Comparison of ENCODE assay signal across 23 cellular contexts in the genomic region with DNA sequence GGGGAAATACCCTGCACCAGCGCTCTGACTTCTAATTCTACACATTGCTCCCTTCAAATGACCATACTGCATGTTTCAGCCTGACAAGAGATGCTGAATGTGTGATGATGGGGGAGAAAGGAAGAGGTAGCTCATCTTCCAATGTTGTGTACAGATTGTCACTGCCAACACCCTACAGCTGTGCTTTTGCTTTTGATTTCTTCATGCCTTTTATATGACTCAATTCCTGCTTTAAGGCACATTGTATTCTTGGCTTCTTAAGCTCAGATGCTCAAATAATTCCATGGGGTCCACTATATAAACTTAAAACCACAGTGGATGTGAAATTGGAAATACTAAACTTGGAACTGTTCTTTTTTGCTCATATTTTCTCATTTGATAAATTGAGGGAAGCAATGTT.
A peak's percentile ranks its signal among the peaks of the same experiment; 100 is the strongest.
DNase-seq lines count a peak whose midpoint lies in the region; ATAC-seq and TF ChIP-seq lines count a peak whose summit lies in the region.
"Had no signal": no experiment of that assay in that cellular context is flagged by ENCODE, and none has a peak within 500 bp of the region (broad histone marks: within the 10 kb centered on the region; RNA-seq: fewer than 3 reads in every experiment).

No MANE protein-coding gene starts in this region.

- DNase-seq in heart left ventricle: no peak
- no peak for DNase-seq in cardiac septum (ENCODE audit: low spot score)
- DNase-seq in astrocyte of the spinal cord (ENCODE audit: low read depth, low spot score): peak; percentile 64
- DNase-seq in heart right ventricle: no peak
- DNase-seq in progenitor cell of endocrine pancreas (ENCODE audit: low spot score, unreplicated experiment): no peak
- no peak for DNase-seq in DMS53 (lab: John Stamatoyannopoulos, UW)
- no peak for DNase-seq in DMS53 treated with DMSO at 0.1 percent for 48 hours (lab: John Stamatoyannopoulos, UW; ENCODE audit: unreplicated experiment)
- DNase-seq in NCI-H510A treated with DMSO at 0.1 percent for 48 hours (lab: John Stamatoyannopoulos, UW): no peak
- DNase-seq: activated CD4-positive, CD25-positive, alpha-beta regulatory T cell; activated naive CD8-positive, alpha-beta T cell treated with anti-CD3 and anti-CD28 coated beads, Interleukin-2, amount 50 U/mL, for 24 hours; CD8-positive, alpha-beta T cell; colonic mucosa; hippocampal formation; KG1; left cardiac atrium; NCI-H1092 treated with DMSO at 0.1 percent for 48 hours; NCI-H82; ovary; stimulated activated naive B cell treated with anti-CD40 and anti-IgM and Interleukin-4, amounts not matched to agents 10 μg/mL and 1 μg/mL and 100 μg/mL, for 72 hours; T-helper 17 cell had no signal

- ATAC-seq in heart left ventricle (peak; percentile 33 to 58 (median 44)), heart right ventricle (peak in 5 of 8 donors; percentile 34 to 76 (median 57))
- ATAC-seq: A549; activated naive CD8-positive, alpha-beta T cell treated with anti-CD3 and anti-CD28 coated beads, Interleukin-2, amount 50 U/mL, for 24 hours; activated T-helper 17 cell treated with anti-CD3 and anti-CD28 coated beads, Interleukin-2, amount 50 U/mL, for 72 hours; CD8-positive, alpha-beta T cell; stimulated activated naive B cell treated with anti-CD40 and anti-IgM and Interleukin-4, amounts not matched to agents 10 μg/mL and 1 μg/mL and 100 μg/mL, for 72 hours; T-helper 17 cell had no signal

- H3K9me3 ChIP-seq in heart left ventricle: no peaks in the 10 kb centered on the region
- no peaks in the 10 kb centered on the region for H3K9me3 ChIP-seq in heart right ventricle
- H3K9me3 ChIP-seq: A549, colonic mucosa, ovary, upper lobe of left lung had no signal

- H3K4me3 Mint-ChIP-seq in progenitor cell of endocrine pancreas (ENCODE audit: low read depth): no peak overlapping the region
- H3K4me3 Mint-ChIP-seq: activated naive CD8-positive, alpha-beta T cell treated with anti-CD3 and anti-CD28 coated beads, Interleukin-2, amount 50 U/mL, for 24 hours; activated T-helper 17 cell treated with anti-CD3 and anti-CD28 coated beads, Interleukin-2, amount 50 U/mL, for 72 hours; CD8-positive, alpha-beta T cell; stimulated activated naive B cell treated with anti-CD40 and anti-IgM and Interleukin-4, amounts not matched to agents 10 μg/mL and 1 μg/mL and 100 μg/mL, for 72 hours; T-helper 17 cell had no signal

- TF ChIP-seq CTCF in heart left ventricle (IDR thresholded peaks at IDR 0.05) (no peak), astrocyte of the spinal cord (IDR thresholded peaks at IDR 0.05; ENCODE audit: low read depth, low read length) (no peak), heart right ventricle (IDR thresholded peaks at IDR 0.05) (no peak), progenitor cell of endocrine pancreas (IDR thresholded peaks at IDR 0.05; ENCODE audit: unreplicated experiment) (no peak)

- in situ Hi-C loops in astrocyte of the spinal cord (cut with HindIII; ENCODE audit: low sequenced_read_pairs): no loop called here

- H3K27me3 ChIP-seq in heart left ventricle (no peaks in the 10 kb centered on the region), heart right ventricle (no peaks in the 10 kb centered on the region)
- H3K27me3 ChIP-seq: colonic mucosa, ovary, upper lobe of left lung had no signal

- no peak overlapping the region for H3K27ac Mint-ChIP-seq in progenitor cell of endocrine pancreas
- H3K27ac Mint-ChIP-seq: activated naive CD8-positive, alpha-beta T cell treated with anti-CD3 and anti-CD28 coated beads, Interleukin-2, amount 50 U/mL, for 24 hours; activated T-helper 17 cell treated with anti-CD3 and anti-CD28 coated beads, Interleukin-2, amount 50 U/mL, for 72 hours; CD8-positive, alpha-beta T cell; stimulated activated naive B cell treated with anti-CD40 and anti-IgM and Interleukin-4, amounts not matched to agents 10 μg/mL and 1 μg/mL and 100 μg/mL, for 72 hours; T-helper 17 cell had no signal

- H3K27ac ChIP-seq in heart left ventricle (peak overlapping the region in 3 of 12 donors; percentile 21 to 48 (median 37)), heart right ventricle (peak overlapping the region in 1 of 10 donors; percentile 11)
- H3K27ac ChIP-seq: A549, colonic mucosa, ovary, upper lobe of left lung had no signal

- peaks cover 0 to 24% (median 4%) of the 10 kb centered on the region in 12 donors for H3K4me1 ChIP-seq in heart left ventricle
- peaks cover 0 to 30% (median 15%) of the 10 kb centered on the region in 9 donors for H3K4me1 ChIP-seq in heart right ventricle
- H3K4me1 ChIP-seq: A549, colonic mucosa, upper lobe of left lung had no signal

- H3K4me3 ChIP-seq in heart left ventricle: no peak overlapping the region
- no peak overlapping the region for H3K4me3 ChIP-seq in astrocyte of the spinal cord (ENCODE audit: low read depth, low read length)
- no peak overlapping the region for H3K4me3 ChIP-seq in heart right ventricle
- H3K4me3 ChIP-seq: A549, colonic mucosa, ovary, upper lobe of left lung had no signal

- H3K36me3 Mint-ChIP-seq in progenitor cell of endocrine pancreas (ENCODE audit: insufficient read depth): no peaks in the 10 kb centered on the region
- H3K36me3 Mint-ChIP-seq: CD8-positive, alpha-beta T cell; stimulated activated naive B cell treated with anti-CD40 and anti-IgM and Interleukin-4, amounts not matched to agents 10 μg/mL and 1 μg/mL and 100 μg/mL, for 72 hours had no signal

- H3K27me3 Mint-ChIP-seq in progenitor cell of endocrine pancreas: peaks cover 5% of the 10 kb centered on the region
- H3K27me3 Mint-ChIP-seq: activated naive CD8-positive, alpha-beta T cell treated with anti-CD3 and anti-CD28 coated beads, Interleukin-2, amount 50 U/mL, for 24 hours had no signal

- 90 to 93% (median 92%) methylated on average over 1 of the region's 1 CpG for WGBS in heart left ventricle, 4 donors
- WGBS in heart right ventricle, 2 donors: 78 to 83% methylated on average over 1 of the region's 1 CpG

- no peak for TF ChIP-seq POLR2A in heart left ventricle (IDR thresholded peaks at IDR 0.05)

- no peaks in the 10 kb centered on the region for H3K9me3 Mint-ChIP-seq in progenitor cell of endocrine pancreas (ENCODE audit: low read depth)
- H3K9me3 Mint-ChIP-seq: activated naive CD8-positive, alpha-beta T cell treated with anti-CD3 and anti-CD28 coated beads, Interleukin-2, amount 50 U/mL, for 24 hours; activated T-helper 17 cell treated with anti-CD3 and anti-CD28 coated beads, Interleukin-2, amount 50 U/mL, for 72 hours; CD8-positive, alpha-beta T cell; stimulated activated naive B cell treated with anti-CD40 and anti-IgM and Interleukin-4, amounts not matched to agents 10 μg/mL and 1 μg/mL and 100 μg/mL, for 72 hours had no signal

- no peaks in the 10 kb centered on the region for H3K4me1 Mint-ChIP-seq in progenitor cell of endocrine pancreas (ENCODE audit: low read depth)
- H3K4me1 Mint-ChIP-seq: activated naive CD8-positive, alpha-beta T cell treated with anti-CD3 and anti-CD28 coated beads, Interleukin-2, amount 50 U/mL, for 24 hours; activated T-helper 17 cell treated with anti-CD3 and anti-CD28 coated beads, Interleukin-2, amount 50 U/mL, for 72 hours had no signal

- intact Hi-C loops in heart left ventricle (cut with DNase I): loop anchor here (2.0 to 10.0 kb wide), 18 partner anchors 62 to 895 kb away; no protein-coding TSS in a partner anchor
- intact Hi-C loops in cardiac septum (cut with DNase I): loop anchor here (5.0 kb wide), 3 partner anchors 598 to 893 kb away; no protein-coding TSS in a partner anchor
- intact Hi-C loops in heart right ventricle (cut with DNase I): loop anchor here (5.0 to 10.0 kb wide), 15 partner anchors 62 to 895 kb away; no protein-coding TSS in a partner anchor

- no peaks in the 10 kb centered on the region for H3K36me3 ChIP-seq in heart left ventricle
- H3K36me3 ChIP-seq in heart right ventricle: no peaks in the 10 kb centered on the region
- H3K36me3 ChIP-seq: colonic mucosa, ovary, upper lobe of left lung had no signal
